ENCODE assay signal across 8 cellular contexts in genomic region chr14:70907172-70907995, GRCh38. TPM values are rescaled to one million over a fixed set of nuclear protein-coding genes. Genes with fewer than 3 reads are reported as not detected.
DNase-seq lines count a peak whose midpoint lies in the region; ATAC-seq lines count a peak whose summit lies in the region.

PCNX1 (plus strand) TSS chr14:70907459; CDS start chr14:70907851, 392 bp downstream.

- DNase-seq in AG20443 (ENCODE audit: low spot score) = peak; percentile 95
- peak; percentile 82 for DNase-seq in NCI-H510A treated with DMSO at 0.1 percent for 48 hours (lab: John Stamatoyannopoulos, UW)
- peak; percentile 87 to 90 for DNase-seq in activated CD4-positive, alpha-beta T cell treated with anti-CD3 and anti-CD28 coated beads for 4 hours
- peak; percentile 82 to 90 for DNase-seq in left colon
- DNase-seq in stimulated activated CD4-positive, alpha-beta T cell treated with anti-CD3 and anti-CD28 coated beads, Interleukin-1b, Interleukin-23, amount 100 ng/mL, for 48 hours = peak; percentile 90

- intact Hi-C loops in left colon (cut with DNase I, micrococcal nuclease) = no loop called here

- H3K27ac ChIP-seq in cingulate gyrus (ENCODE audit: low read depth, low read length) = peak within 1 kb of the TSS; percentile 90

- ATAC-seq in GM19035 (IDR thresholded peaks at IDR 0.05; ENCODE audit: unreplicated experiment) (peak; percentile 73), HG03342 (IDR thresholded peaks at IDR 0.05; ENCODE audit: unreplicated experiment) (peak; percentile 71), left colon (peak; percentile 87)

RNA-seq across cellular contexts. Expression of gene PCNX1, which starts in this region (rescaled TPM):
- 10 to 100 TPM; 24.5 to 32.8 TPM for total RNA-seq in left colon

Comparison
In these comparisons a context has a peak if more than half of its experiments do, and no peak if none do; other contexts are left out.
1. Peak in every context shown above with its lines: DNase-seq, ATAC-seq and H3K27ac ChIP-seq.